28 cellular contexts compared by ENCODE assay signal in genomic region chr2:152372438-152372984, GRCh38.
"Had no signal": no experiment of that assay in that cellular context is flagged by ENCODE, and none has a peak within 500 bp of the region (broad histone marks: within the 10 kb centered on the region; RNA-seq: fewer than 3 reads in every experiment).

No MANE protein-coding gene starts in this region.

- H3K9ac ChIP-seq: parathyroid adenoma had no signal

- DNase-seq: activated CD4-positive, alpha-beta T cell treated with anti-CD3 and anti-CD28 coated beads for 4 hours; activated CD4-positive, alpha-beta T cell treated with anti-CD3 and anti-CD28 coated beads, Interleukin-2, amount 50 U/mL, for 48 hours; activated CD4-positive, CD25-positive, alpha-beta regulatory T cell; activated CD8-positive, alpha-beta memory T cell treated with anti-CD3 and anti-CD28 coated beads, Interleukin-2, amount 50 U/mL, for 48 hours; activated naive CD4-positive, alpha-beta T cell; activated naive CD8-positive, alpha-beta T cell treated with anti-CD3 and anti-CD28 coated beads for 36 hours; activated T-cell treated with anti-CD3 and anti-CD28 coated beads, Interleukin-2, amount 50 U/mL, for 4 hours; central memory CD4-positive, alpha-beta T cell; heart right ventricle; kidney; lower lobe of right lung; mesendoderm; mucosa of descending colon; nucleus accumbens; right cardiac atrium; stimulated activated CD4-positive, alpha-beta T cell treated with anti-CD3 and anti-CD28 coated beads, Interleukin-1b, Interleukin-23, amount 100 ng/mL, for 48 hours; T1000; transverse colon; uterus had no signal

- H3K27ac Mint-ChIP-seq: activated naive CD8-positive, alpha-beta T cell treated with anti-CD3 and anti-CD28 coated beads for 36 hours; activated T-helper 2 cell treated with anti-CD3 and anti-CD28 coated beads, Interferon-gamma antibody, Interleukin-2, Interleukin-4, amounts not matched to agents 10 μg/mL and 5 μg/mL and 100 μg/mL, durations not matched to agents 14 hours and 24 hours and 36 hours; stimulated activated naive CD8-positive, alpha-beta T cell treated with anti-CD3 and anti-CD28 coated beads, Interleukin-15, Interleukin-2, amounts not matched to agents 100 ng/mL and 50 ng/mL, for 24 hours had no signal

- H3K9me3 ChIP-seq: esophagus muscularis mucosa, gastroesophageal sphincter, heart right ventricle, lower lobe of right lung, mucosa of descending colon, suprapubic skin, transverse colon, uterus had no signal

- H3K36me3 Mint-ChIP-seq: activated naive CD8-positive, alpha-beta T cell treated with anti-CD3 and anti-CD28 coated beads for 36 hours had no signal

- H3K4me1 ChIP-seq: suprapubic skin, uterus had no signal

- H2AFZ ChIP-seq: parathyroid adenoma had no signal

- H3K9me3 Mint-ChIP-seq: activated naive CD8-positive, alpha-beta T cell treated with anti-CD3 and anti-CD28 coated beads for 36 hours; activated T-cell treated with anti-CD3 and anti-CD28 coated beads, Interleukin-2, amount 50 U/mL, for 4 hours; activated T-helper 2 cell treated with anti-CD3 and anti-CD28 coated beads, Interferon-gamma antibody, Interleukin-2, Interleukin-4, amounts not matched to agents 10 μg/mL and 5 μg/mL and 100 μg/mL, durations not matched to agents 14 hours and 24 hours and 36 hours; stimulated activated naive CD8-positive, alpha-beta T cell treated with anti-CD3 and anti-CD28 coated beads, Interleukin-15, Interleukin-2, amounts not matched to agents 100 ng/mL and 50 ng/mL, for 24 hours had no signal

- H3K36me3 ChIP-seq: esophagus muscularis mucosa, gastroesophageal sphincter, heart right ventricle, lower lobe of right lung, suprapubic skin, transverse colon, uterus had no signal

- H3K27me3 ChIP-seq: esophagus muscularis mucosa, gastroesophageal sphincter, heart right ventricle, suprapubic skin, transverse colon, uterus had no signal

- H3K4me3 ChIP-seq: esophagus muscularis mucosa, gastroesophageal sphincter, heart right ventricle, lower lobe of right lung, mucosa of descending colon, skin epidermis, suprapubic skin, transverse colon, uterus had no signal

- H3K27ac ChIP-seq: esophagus muscularis mucosa, gastroesophageal sphincter, heart right ventricle, lower lobe of right lung, parathyroid adenoma, skin epidermis, suprapubic skin, transverse colon, uterus had no signal

- ATAC-seq: activated T-cell treated with anti-CD3 and anti-CD28 coated beads, Interleukin-2, amount 50 U/mL, for 4 hours; gastroesophageal sphincter; heart right ventricle; left lobe of liver; mucosa of descending colon; right cardiac atrium had no signal

- FAIRE-seq: astrocyte, kidney had no signal
